1 cellular context compared by ENCODE assay signal in the genomic region with DNA sequence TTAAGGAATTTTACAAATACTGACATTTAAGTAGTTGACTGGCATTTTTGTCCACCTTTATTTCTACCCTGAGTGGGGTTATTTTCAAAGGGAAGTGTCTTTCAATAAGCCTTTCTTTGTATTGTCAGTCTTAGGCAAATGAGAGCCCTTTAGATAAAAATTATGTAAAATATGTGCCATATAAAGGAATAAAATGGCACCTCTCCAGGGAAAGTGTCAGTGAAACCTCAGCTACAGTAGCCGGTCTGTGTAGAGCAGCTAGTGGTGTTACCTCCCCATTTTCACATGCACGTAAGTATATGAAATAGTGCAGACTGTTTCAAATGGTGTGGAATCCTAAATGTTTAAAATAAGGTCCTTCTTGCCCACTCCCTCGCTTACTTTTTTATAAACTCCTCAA.
TF ChIP-seq lines count a peak whose summit lies in the region.

No MANE protein-coding gene starts in this region.

TF ChIP-seq in WTC11, 78 proteins besides CTCF, POLR2A, EP300 and RAD21:
- TF ChIP-seq HMGA2 (CRISPR knock-in tag; IDR thresholded peaks at IDR 0.05) = no peak
